ENCODE assay signal across 8 cellular contexts in the genomic region with DNA sequence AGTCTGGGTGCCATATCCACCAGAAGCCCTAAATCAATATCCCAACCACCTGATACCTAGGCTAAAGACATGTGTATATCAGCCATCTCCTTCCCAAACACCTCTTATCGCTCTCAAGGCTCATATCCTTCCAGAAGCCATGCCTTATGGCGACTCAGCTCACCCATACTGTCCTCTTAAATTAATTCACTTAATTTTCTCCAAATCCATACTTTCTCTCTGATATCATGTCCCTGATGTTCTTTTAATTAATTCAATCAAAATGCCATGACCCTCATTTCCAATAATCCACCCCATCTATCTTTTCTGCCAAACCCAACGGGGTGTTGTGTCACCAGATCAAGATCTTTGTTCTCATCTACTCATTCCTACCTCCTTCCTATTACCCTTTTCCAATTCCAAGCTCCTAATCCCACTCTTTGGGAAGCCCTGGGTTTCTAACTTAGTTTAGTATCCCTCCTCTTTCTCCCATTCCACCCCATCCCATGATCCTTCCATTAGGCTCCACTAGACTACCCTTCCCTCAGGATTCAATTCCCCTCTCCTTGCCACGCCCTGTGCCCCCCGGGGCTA. TPM values are rescaled to one million over a fixed set of nuclear protein-coding genes. Genes with fewer than 3 reads are reported as not detected.
A peak's percentile ranks its signal among the peaks of the same experiment; 100 is the strongest.
DNase-seq lines count a peak whose midpoint lies in the region; ATAC-seq and TF ChIP-seq lines count a peak whose summit lies in the region.

No MANE protein-coding gene starts in this region.

- no peak overlapping the region for H4K5ac ChIP-seq in H9 (ENCODE audit: insufficient read length, low read depth, low read length)

- no peak overlapping the region for H3K56ac ChIP-seq in H9 (ENCODE audit: insufficient read length, low read depth, low read length)

- no peaks in the 10 kb centered on the region for H3K27me3 ChIP-seq in H9 (ENCODE audit: insufficient read depth, low read length)
- no peaks in the 10 kb centered on the region for H3K27me3 ChIP-seq in WERI-Rb-1 (ENCODE audit: insufficient read depth, low read depth, severe bottlenecking)
- no peaks in the 10 kb centered on the region for H3K27me3 ChIP-seq in skeletal muscle tissue (ENCODE audit: control insufficient read depth in 3 of 3, insufficient read depth in 3 of 3, low read length in 3 of 3)

- peak overlapping the region; percentile 71 for H3K4me2 ChIP-seq in H9 (ENCODE audit: insufficient read depth, insufficient read length, low read length)

- no peak overlapping the region for H3K14ac ChIP-seq in H9 (ENCODE audit: insufficient read depth, low read length)

- H3K9me3 ChIP-seq in H9 (ENCODE audit: control insufficient read depth, low read depth, low read length) (no peaks in the 10 kb centered on the region), WERI-Rb-1 (ENCODE audit: severe bottlenecking) (no peaks in the 10 kb centered on the region), skeletal muscle tissue (ENCODE audit: control insufficient read depth in 3 of 3, low read length in 3 of 3) (no peaks in the 10 kb centered on the region)

- no peak overlapping the region for H3K4ac ChIP-seq in H9 (ENCODE audit: low read depth, low read length)

- peak overlapping the region; percentile 36 to 89 (median 85); a peak in 4 of 7 replicates for H3K27ac Mint-ChIP-seq in H9
- peak overlapping the region; percentile 93 for H3K27ac Mint-ChIP-seq in glutamatergic neuron (ENCODE audit: unreplicated experiment)

- H2BK12ac ChIP-seq in H9 (ENCODE audit: insufficient read length, low read depth, low read length) = no peak overlapping the region

- H3K9me3 Mint-ChIP-seq in H9 (no peaks in the 10 kb centered on the region; a peak in 1 of 5 replicates), glutamatergic neuron (ENCODE audit: unreplicated experiment) (peaks cover 6% of the 10 kb centered on the region)

- H2BK20ac ChIP-seq in H9 (ENCODE audit: low read depth, low read length, poor library complexity, severe bottlenecking) = no peak overlapping the region

- H4K8ac ChIP-seq in H9 (replicated peaks; ENCODE audit: insufficient read length, low read depth, low read length) = no peak overlapping the region

- no peaks in the 10 kb centered on the region for H4K20me1 ChIP-seq in H9 (ENCODE audit: control insufficient read depth, insufficient read depth, insufficient read length)

- no peaks in the 10 kb centered on the region for H3K27me3 Mint-ChIP-seq in H9 (ENCODE audit: low read depth)
- H3K27me3 Mint-ChIP-seq in glutamatergic neuron (ENCODE audit: unreplicated experiment) = peaks cover 9% of the 10 kb centered on the region

- no peaks in the 10 kb centered on the region for H3K79me1 ChIP-seq in H9 (ENCODE audit: insufficient read depth, low read depth, low read length, poor library complexity, severe bottlenecking)

- peaks cover 3% of the 10 kb centered on the region; the same call in 1 of the 2 replicates for H3K79me2 ChIP-seq in H9 (ENCODE audit: insufficient read depth, low read length)

- H3K4me1 Mint-ChIP-seq in H9 = peaks cover 29 to 30% of the 10 kb centered on the region in 2 experiments
- peaks cover 20% of the 10 kb centered on the region for H3K4me1 Mint-ChIP-seq in glutamatergic neuron (ENCODE audit: low read depth, unreplicated experiment)

- H2AFZ ChIP-seq in H9 (ENCODE audit: low read length) = no peak overlapping the region

- peak overlapping the region; percentile 85 to 92 for H3K4me3 Mint-ChIP-seq in H9
- H3K4me3 Mint-ChIP-seq in glutamatergic neuron (ENCODE audit: unreplicated experiment) = peak overlapping the region; percentile 100

- no peak overlapping the region for H3K23ac ChIP-seq in H9 (ENCODE audit: insufficient read length, low read depth, low read length)

- H3K27ac ChIP-seq in H9 (ENCODE audit: insufficient read length, low read depth, low read length) = no peak overlapping the region
- peak overlapping the region; percentile 99 for H3K27ac ChIP-seq in WERI-Rb-1
- H3K27ac ChIP-seq in skeletal muscle tissue (ENCODE audit: low read depth, low read length) = peak overlapping the region; percentile 97

- WGBS in H9 (ENCODE audit: extremely low coverage, insufficient read length, low lambda C conversion rate) = no CpG with 5 or more reads among the region's 5 CpGs

- TF ChIP-seq CTCF in H9 (conservative IDR thresholded peaks at IDR 0.05) (no peak), WERI-Rb-1 (IDR thresholded peaks at IDR 0.05; ENCODE audit: low read depth, low read length) (no peak), glutamatergic neuron (IDR thresholded peaks at IDR 0.05; ENCODE audit: partially characterized antibody, unreplicated experiment) (no peak)

- H2BK5ac ChIP-seq in H9 (ENCODE audit: insufficient read length, low read length) = no peak overlapping the region

- H3K36me3 Mint-ChIP-seq in H9 (ENCODE audit: insufficient read depth in 1 of 3, low read depth in 3 of 3) (no peaks in the 10 kb centered on the region; a peak in 1 of 7 replicates), glutamatergic neuron (ENCODE audit: unreplicated experiment) (no peaks in the 10 kb centered on the region)

- no peak overlapping the region for H2AK5ac ChIP-seq in H9 (ENCODE audit: insufficient read length, low read length)

- peak overlapping the region; percentile 69 for H3K4me3 ChIP-seq in WERI-Rb-1 (ENCODE audit: low read depth, low read length)
- H3K4me3 ChIP-seq in skeletal muscle tissue (ENCODE audit: low read length in 3 of 3) = peak overlapping the region; percentile 92 to 96 (median 96)

- H3K9ac ChIP-seq in H9 (ENCODE audit: extremely low read depth, insufficient read length, low read length) (peak overlapping the region; percentile 49), skeletal muscle tissue (ENCODE audit: low read depth in 1 of 3, low read length in 3 of 3) (peak overlapping the region; percentile 96 to 99 (median 97))

- H4K91ac ChIP-seq in H9 (ENCODE audit: insufficient read length, low read depth, low read length) = no peak overlapping the region

- H3K4me1 ChIP-seq in H9 (ENCODE audit: insufficient read depth, low read length) (peaks cover 8% of the 10 kb centered on the region), skeletal muscle tissue (ENCODE audit: control insufficient read depth in 3 of 3, insufficient read depth in 3 of 3, low read length in 3 of 3) (peaks cover 12 to 30% (median 14%) of the 10 kb centered on the region in 3 donors)

- H3K23me2 ChIP-seq in H9 (ENCODE audit: insufficient read length, low read depth, low read length, poor library complexity, severe bottlenecking) = peaks cover 10% of the 10 kb centered on the region

- no peak for ATAC-seq in HG03521 (IDR thresholded peaks at IDR 0.05; ENCODE audit: unreplicated experiment)

- no peak overlapping the region for H3K18ac ChIP-seq in H9 (ENCODE audit: insufficient read length, low read depth, low read length)

- no peak overlapping the region for H2BK15ac ChIP-seq in H9 (ENCODE audit: low read depth, low read length)

- H2BK120ac ChIP-seq in H9 (ENCODE audit: low read depth, low read length, poor library complexity, severe bottlenecking) = no peak overlapping the region

- DNase-seq in H9 (no peak), WERI-Rb-1 (no peak), glutamatergic neuron (no peak), Kasumi-1 (lab: John Stamatoyannopoulos, UW) (no peak), COLO829 (ENCODE audit: low spot score) (no peak), NCI-H2196 (lab: John Stamatoyannopoulos, UW; ENCODE audit: unreplicated experiment) (no peak)

- no peak overlapping the region for H3T11ph ChIP-seq in H9 (ENCODE audit: low read length)

- H3K36me3 ChIP-seq in WERI-Rb-1 = peaks cover 9% of the 10 kb centered on the region
- H3K36me3 ChIP-seq in skeletal muscle tissue (ENCODE audit: control insufficient read depth in 3 of 3, insufficient read depth in 3 of 3, low read length in 3 of 3) = no peaks in the 10 kb centered on the region

RNA-seq across cellular contexts. Expression of a gene that starts 0.7 kb away (rescaled TPM):
- total RNA-seq in H9 (2021) = 17.7 and 18.4 TPM in 2 replicates
- 36.0 TPM for total RNA-seq in glutamatergic neuron (ENCODE audit: unreplicated experiment)
- total RNA-seq in skeletal muscle tissue = 26.6 TPM

RNA-seq across cellular contexts. Expression of a gene that starts 50.4 kb away (rescaled TPM):
- total RNA-seq in H9 (2021) (379 and 389 TPM in 2 replicates), glutamatergic neuron (ENCODE audit: unreplicated experiment) (283 TPM), skeletal muscle tissue (253 TPM)
